In genomic region chr4:10113362-10114047, GRCh38 we compare ENCODE assay signal across 16 cellular contexts. TPM values are rescaled to one million over a fixed set of nuclear protein-coding genes. Genes with fewer than 3 reads are reported as not detected.
DNase-seq lines count a peak whose midpoint lies in the region; ATAC-seq, FAIRE-seq and TF ChIP-seq lines count a peak whose summit lies in the region.
"Had no signal": no experiment of that assay in that cellular context is flagged by ENCODE, and none has a peak within 500 bp of the region (broad histone marks: within the 10 kb centered on the region; RNA-seq: fewer than 3 reads in every experiment).

No MANE protein-coding gene starts in this region.

- CTCF ChIA-PET in AG04450 (lab: Charles Lee) = interaction anchor here (0.9 kb wide), 1 partner anchor 44 kb away, joined by 3 read pairs; no protein-coding TSS in a partner anchor
- CTCF ChIA-PET in GM12878 (lab: Yijun Ruan, JAX) = interaction anchor here (1.0 to 1.5 kb wide), 2 partner anchors 8 to 290 kb away, joined by 3 read pairs; no protein-coding TSS in a partner anchor
- CTCF ChIA-PET in PC-3 (lab: Charles Lee) = no interaction called here

- in situ Hi-C loops in GM12878 (cut with MboI) = no loop called here

- RAD21 ChIA-PET in GM12878 (lab: Charles Lee; ENCODE audit: unreplicated experiment) = no interaction called here

- no peaks in the 10 kb centered on the region for H3F3A ChIP-seq in PC-3 (ENCODE audit: low read length, unreplicated experiment)

- no peak overlapping the region for H3K27ac ChIP-seq in AG04450 (ENCODE audit: low read depth, low read length)
- no peak overlapping the region for H3K27ac ChIP-seq in GM12878 (ENCODE audit: control insufficient read depth, insufficient read depth)
- no peak overlapping the region for H3K27ac ChIP-seq in PC-3 (ENCODE audit: low read length)
- H3K27ac ChIP-seq: epithelial cell of prostate, SK-N-MC had no signal

- TF ChIP-seq RAD21 in GM12878 (IDR thresholded peaks at IDR 0.05; ENCODE audit: insufficient read depth, low read depth, low read length) = no peak

- 80% methylated on average over 12 of the region's 12 CpGs for WGBS in GM12878 (ENCODE audit: insufficient coverage, insufficient replicate concordance, low lambda C conversion rate, missing lambda C conversion rate)

- no peak for TF ChIP-seq CTCF in AG04450 (IDR thresholded peaks at IDR 0.05; ENCODE audit: low read depth, low read length)
- TF ChIP-seq CTCF in GM12878 (IDR thresholded peaks at IDR 0.05 in 2 of 3, conservative IDR thresholded peaks at IDR 0.05 in 1 of 3; ENCODE audit: control insufficient read depth in 2 of 3, extremely low read depth in 1 of 3, insufficient read depth in 1 of 3, low read depth in 3 of 3, low read length in 3 of 3) = no peak
- no peak for TF ChIP-seq CTCF in nephron progenitor cell (IDR thresholded peaks at IDR 0.05)
- TF ChIP-seq CTCF in PC-3 (conservative IDR thresholded peaks at IDR 0.05; ENCODE audit: low read depth, low read length) = no peak

- TF ChIP-seq EP300 in GM12878 (IDR thresholded peaks at IDR 0.05; ENCODE audit: borderline replicate concordance in 1 of 2, control insufficient read depth in 1 of 2, low read depth in 2 of 2, low read length in 2 of 2) = no peak

- DNase-seq in AG04450 (ENCODE audit: low read depth, low spot score) (no peak), GM12892 (ENCODE audit: insufficient read length) (no peak), GM12878 (ENCODE audit: low read depth, low spot score) (no peak), nephron progenitor cell (no peak), PC-3 (no peak), OCI-M1 (lab: John Stamatoyannopoulos, UW) (no peak), LoVo (ENCODE audit: low spot score) (no peak)
- DNase-seq: activated CD4-positive, alpha-beta T cell treated with anti-CD3 and anti-CD28 coated beads for 48 hours; C1 segment of cervical spinal cord; NCI-H1436; NCI-H69 had no signal

- no peaks in the 10 kb centered on the region for H3K27me3 Mint-ChIP-seq in nephron progenitor cell (ENCODE audit: low read depth, poor library complexity)

- no peaks in the 10 kb centered on the region for H3K9me2 ChIP-seq in PC-3 (replicated peaks; ENCODE audit: low read length)

- H4K20me1 ChIP-seq in GM12878 (ENCODE audit: control insufficient read depth, insufficient read depth) = peaks cover 19% of the 10 kb centered on the region
- peaks cover 25% of the 10 kb centered on the region for H4K20me1 ChIP-seq in PC-3 (ENCODE audit: low read length)

- H3K4me1 ChIP-seq in GM12878 (ENCODE audit: control insufficient read depth, insufficient read depth, low read length) (peaks cover 21% of the 10 kb centered on the region), PC-3 (ENCODE audit: insufficient read depth, low read length) (peaks cover 42% of the 10 kb centered on the region)

- peak overlapping the region; percentile 68 for H3K4me3 Mint-ChIP-seq in nephron progenitor cell

- peak overlapping the region; percentile 60; the same call in 1 of the 2 replicates for H3K4me2 ChIP-seq in GM12878 (ENCODE audit: control insufficient read depth, insufficient read depth)
- no peak overlapping the region for H3K4me2 ChIP-seq in PC-3 (ENCODE audit: low read length)

- H3K79me2 ChIP-seq in GM12878 (ENCODE audit: control insufficient read depth, insufficient read depth, low read length) (peaks cover 78% of the 10 kb centered on the region), PC-3 (ENCODE audit: low read length) (peaks cover 77% of the 10 kb centered on the region)

- ATAC-seq in GM12878 = no peak
- no peak for ATAC-seq in PC-3
- no peak for ATAC-seq in GM21825 (IDR thresholded peaks at IDR 0.05; ENCODE audit: unreplicated experiment)

- no TSS peak for BruUV-seq in GM12878 (replicated peaks; lab: Mats Ljungman, UMichigan)
- BruUV-seq in PC-3 (replicated peaks; lab: Mats Ljungman, UMichigan) = no TSS peak

- H3K4me3 ChIP-seq in AG04450 (ENCODE audit: low read depth, low read length) = peak overlapping the region; percentile 20; the same call in 1 of the 2 replicates
- peak overlapping the region; percentile 99; the same call in 1 of the 2 replicates for H3K4me3 ChIP-seq in GM12878
- no peak overlapping the region for H3K4me3 ChIP-seq in PC-3 (ENCODE audit: low read length)
- H3K4me3 ChIP-seq: lung, right atrium auricular region, SK-N-MC had no signal

- 0 out of 2 replicates have a peak overlapping the region, but pooled peaks have one; percentile 2 for H3K9ac ChIP-seq in GM12878 (ENCODE audit: control insufficient read depth, insufficient read depth, low read length)
- H3K9ac ChIP-seq in PC-3 (ENCODE audit: low read length) = no peak overlapping the region

- no peak for FAIRE-seq in GM12892 (lab: Jason Lieb, UNC)
- no peak for FAIRE-seq in GM12878 (lab: Jason Lieb, UNC)

- TF ChIP-seq POLR2A in GM12892 (IDR thresholded peaks at IDR 0.05; ENCODE audit: low read depth, low read length) (peak; percentile 38; the same call in 1 of the 2 replicates), GM12878 (IDR thresholded peaks at IDR 0.05; ENCODE audit: low read depth, low read length) (no peak; the same call in 1 of the 2 replicates)

- peaks cover 73% of the 10 kb centered on the region for H3K4me1 Mint-ChIP-seq in nephron progenitor cell

- peak overlapping the region; percentile 20 for H3K27ac Mint-ChIP-seq in nephron progenitor cell

- H3K36me3 ChIP-seq in GM12878 (ENCODE audit: control insufficient read depth in 2 of 2, insufficient read depth in 2 of 2, low read length in 1 of 2) (peaks cover 33 to 36% of the 10 kb centered on the region in 2 experiments), PC-3 (ENCODE audit: low read depth, low read length) (peaks cover 33% of the 10 kb centered on the region)

- H3K27me3 ChIP-seq in AG04450 (ENCODE audit: control insufficient read depth, insufficient read depth, low read length) (no peaks in the 10 kb centered on the region), GM12878 (replicated peaks in 1 of 2; ENCODE audit: control insufficient read depth in 2 of 2, insufficient read depth in 2 of 2, low read length in 1 of 2) (no peaks in the 10 kb centered on the region), PC-3 (ENCODE audit: low read length) (no peaks in the 10 kb centered on the region)
- H3K27me3 ChIP-seq: right atrium auricular region had no signal

- no peaks in the 10 kb centered on the region for H3K9me3 Mint-ChIP-seq in nephron progenitor cell

- H3K36me3 Mint-ChIP-seq in nephron progenitor cell (ENCODE audit: low read depth) = peaks cover 62% of the 10 kb centered on the region

- POLR2A ChIA-PET in AG04450 (lab: Yijun Ruan, JAX) (no interaction called here), GM12878 (lab: Charles Lee) (interaction anchor here (1.8 to 2.0 kb wide), 2 partner anchors 9 to 10 kb away, joined by 4 to 6 read pairs; no protein-coding TSS in a partner anchor), PC-3 (lab: Charles Lee; ENCODE audit: unreplicated experiment) (no interaction called here)

- H3K9me3 ChIP-seq in AG04450 (ENCODE audit: control insufficient read depth, insufficient read depth, low read length) (no peaks in the 10 kb centered on the region; the same call in 1 of the 2 replicates), GM12878 (replicated peaks; ENCODE audit: control insufficient read depth, insufficient read depth, low read length) (no peaks in the 10 kb centered on the region), PC-3 (ENCODE audit: low read length) (no peaks in the 10 kb centered on the region)
- H3K9me3 ChIP-seq: right atrium auricular region had no signal

- H2AFZ ChIP-seq in GM12878 (ENCODE audit: control insufficient read depth, low read depth, low read length) (no peak overlapping the region), PC-3 (ENCODE audit: low read length) (no peak overlapping the region)

- SMC1A ChIA-PET in GM12878 (lab: Charles Lee; ENCODE audit: uncharacterized antibody, unreplicated experiment) = interaction anchor here (1.6 kb wide), 1 partner anchor 9 kb away, joined by 3 read pairs; no protein-coding TSS in a partner anchor

- intact Hi-C loops in GM12878 (cut with micrococcal nuclease; ENCODE audit: unreplicated experiment) = no loop called here
- intact Hi-C loops in PC-3 (cut with micrococcal nuclease) = no loop called here

TF ChIP-seq in GM12878, 131 proteins besides CTCF, POLR2A, EP300 and RAD21 (continues in another document):
- TF ChIP-seq PKNOX1 (IDR thresholded peaks at IDR 0.05) = no peak
- TF ChIP-seq ZZZ3 (IDR thresholded peaks at IDR 0.05; ENCODE audit: control insufficient read depth, insufficient read length, low read depth) = no peak
- TF ChIP-seq RFX5 (IDR thresholded peaks at IDR 0.05; ENCODE audit: low read depth, low read length) = no peak
- no peak for TF ChIP-seq SMARCA5 (IDR thresholded peaks at IDR 0.05)
- peak; percentile 57 for TF ChIP-seq POLR2AphosphoS5 (IDR thresholded peaks at IDR 0.05; ENCODE audit: low read length)
- no peak for TF ChIP-seq RUNX3 (IDR thresholded peaks at IDR 0.05; ENCODE audit: low read length)

RNA-seq across cellular contexts. Expression of gene WDR1, which starts 3.1 kb away (rescaled TPM):
- polyA plus RNA-seq in AG04450 (2011; rRNA removed) (722 and 735 TPM in 2 replicates), GM12878 (2011; rRNA removed) (297 and 322 TPM in 2 replicates), GM12878 (2014; fragmentation: Illumina TruSeq; extraction: Trizol) (289 and 325 TPM in 2 replicates), GM12878 (2014; fragmentation: Nextera tagmentation; extraction: Ambion mirVana) (10 to 100 TPM; 28.5 to 57.1 TPM), GM12878 (2014; rRNA removed) (276 and 292 TPM in 2 replicates), GM12878 (2016; fragmentation: Nextera tagmentation; extraction: Ambion mirVana) (100 to 1,000 TPM; 334 to 348 TPM)
- polyA minus RNA-seq in AG04450 (2011; rRNA and poly(A)+ RNA removed) = 648 and 799 TPM in 2 replicates
- 137 TPM for polyA plus RNA-seq in GM12892 (2012; ENCODE audit: missing spikeins)
- total RNA-seq in GM12878 (2013; cell fraction: nucleolus; rRNA removed) = 70.7 and 75.4 TPM in 2 replicates
- total RNA-seq in GM12878 (2014; rRNA removed) (250 and 290 TPM in 2 replicates), GM12878 (2014; rRNA removed; fragmentation: Illumina TruSeq; extraction: Trizol) (202 and 221 TPM in 2 replicates), GM12878 (2021) (397 and 420 TPM in 2 replicates), PC-3 (2014; rRNA removed) (148 and 150 TPM in 2 replicates)
- 99.8 TPM for polyA plus RNA-seq in GM12878 (2011; ENCODE audit: low read depth)
- 401 and 501 TPM in 2 replicates for polyA plus RNA-seq in GM12878 (2011; cell fraction: cytosol; rRNA removed)
- 291 and 412 TPM in 2 replicates for polyA plus RNA-seq in GM12878 (2011; cell fraction: nucleus; rRNA removed)
- polyA plus RNA-seq in GM12878 (2012) = 164 and 182 TPM in 2 replicates
- polyA minus RNA-seq in GM12878 (2011; rRNA and poly(A)+ RNA removed) = 278 and 351 TPM in 2 replicates
- polyA minus RNA-seq in GM12878 (2011; cell fraction: cytosol; rRNA and poly(A)+ RNA removed) = 100.0 and 127 TPM in 2 replicates
- 60.9 and 119 TPM in 2 replicates for polyA minus RNA-seq in GM12878 (2011; cell fraction: nucleus; rRNA and poly(A)+ RNA removed)
